In genomic region chr11:129643031-129643721, GRCh38 we compare ENCODE assay signal across 10 cellular contexts.
DNase-seq lines count a peak whose midpoint lies in the region; TF ChIP-seq lines count a peak whose summit lies in the region.
"Had no signal": no experiment of that assay in that cellular context is flagged by ENCODE, and none has a peak within 500 bp of the region (broad histone marks: within the 10 kb centered on the region; RNA-seq: fewer than 3 reads in every experiment).

No MANE protein-coding gene starts in this region.

- H3K79me2 ChIP-seq in GM23248 (ENCODE audit: insufficient read depth) = no peaks in the 10 kb centered on the region

- H3K9me3 ChIP-seq in GM23248 (ENCODE audit: low read depth) (no peaks in the 10 kb centered on the region), prostate gland (no peaks in the 10 kb centered on the region)
- H3K9me3 ChIP-seq: sigmoid colon, SJSA1 had no signal

- peak overlapping the region; percentile 72 for H2AFZ ChIP-seq in GM23248

- DNase-seq in GM23248 = peak; percentile 86
- DNase-seq in NCI-H2029 (lab: John Stamatoyannopoulos, UW) = peak; percentile 26
- peak; percentile 84 for DNase-seq in astrocyte of the spinal cord (ENCODE audit: low read depth, low spot score)
- peak; percentile 93 for DNase-seq in prostate gland (ENCODE audit: low spot score)
- DNase-seq in NCI-H526 treated with DMSO at 0.1 percent for 48 hours (lab: John Stamatoyannopoulos, UW) = no peak
- no peak for DNase-seq in NCI-H345 (lab: John Stamatoyannopoulos, UW)
- DNase-seq in GM20000 (ENCODE audit: low spot score) = no peak
- DNase-seq: effector memory CD8-positive, alpha-beta T cell; sigmoid colon had no signal

- in situ Hi-C loops in GM23248 (cut with MboI) (no loop called here), astrocyte of the spinal cord (cut with HindIII; ENCODE audit: low sequenced_read_pairs) (no loop called here)

- intact Hi-C loops in prostate gland (cut with DNase I) = no loop called here

- peaks cover 34% of the 10 kb centered on the region for H3F3A ChIP-seq in GM23248 (ENCODE audit: insufficient read depth)

- 22 to 26% methylated on average over 6 of the region's 6 CpGs for WGBS in GM23248 (ENCODE audit: low coverage in 1 of 2, low lambda C conversion rate in 2 of 2, missing lambda C conversion rate in 2 of 2), 2 experiments
- WGBS in prostate gland = 39% methylated on average over 6 of the region's 6 CpGs

- H3K9me2 ChIP-seq in GM23248 (ENCODE audit: insufficient read depth) = no peaks in the 10 kb centered on the region

- H3K36me3 ChIP-seq in GM23248 (ENCODE audit: low read depth) = no peaks in the 10 kb centered on the region
- H3K36me3 ChIP-seq in prostate gland = no peaks in the 10 kb centered on the region
- H3K36me3 ChIP-seq: sigmoid colon, SJSA1 had no signal

- no peak overlapping the region for H3K9ac ChIP-seq in GM23248

- 0 out of 2 replicates have a peak overlapping the region, but pooled peaks have one; percentile 18 for H3K4me3 ChIP-seq in GM23248
- no peak overlapping the region for H3K4me3 ChIP-seq in astrocyte of the spinal cord (ENCODE audit: low read depth, low read length)
- no peak overlapping the region for H3K4me3 ChIP-seq in prostate gland
- H3K4me3 ChIP-seq: sigmoid colon, SJSA1 had no signal

- H3K27me3 ChIP-seq in GM23248 (replicated peaks; ENCODE audit: insufficient read depth) (no peaks in the 10 kb centered on the region), prostate gland (replicated peaks; ENCODE audit: insufficient read depth) (no peaks in the 10 kb centered on the region)
- H3K27me3 ChIP-seq: sigmoid colon, SJSA1 had no signal

- H3K4me2 ChIP-seq in GM23248 (ENCODE audit: unreplicated experiment) = peak overlapping the region; percentile 53

- H3K27ac ChIP-seq in GM23248 (peak overlapping the region; percentile 86), prostate gland (peak overlapping the region; percentile 45 to 70)
- H3K27ac ChIP-seq: sigmoid colon, SJSA1 had no signal

- H3K4me1 ChIP-seq in GM23248 (ENCODE audit: insufficient read depth) (peaks cover 31% of the 10 kb centered on the region), prostate gland (replicated peaks) (no peaks in the 10 kb centered on the region)
- H3K4me1 ChIP-seq: sigmoid colon had no signal

- no peaks in the 10 kb centered on the region for H4K20me1 ChIP-seq in GM23248 (ENCODE audit: insufficient read depth)

- TF ChIP-seq CTCF in astrocyte of the spinal cord (IDR thresholded peaks at IDR 0.05; ENCODE audit: low read depth, low read length) (no peak), prostate gland (IDR thresholded peaks at IDR 0.05) (no peak), GM20000 (IDR thresholded peaks at IDR 0.05; ENCODE audit: extremely low read depth, missing control alignments) (no peak)

- no peak for TF ChIP-seq POLR2A in prostate gland (IDR thresholded peaks at IDR 0.05)

Comparison
In these comparisons a context has a peak if more than half of its experiments do, and no peak if none do; other contexts are left out.
1. DNase-seq: peak in GM23248 (single experiment), NCI-H2029 (single experiment), astrocyte of the spinal cord (single experiment) and prostate gland (single experiment); none in NCI-H526 treated with DMSO at 0.1 percent for 48 hours (single experiment), NCI-H345 (single experiment) and GM20000 (single experiment).